Comparison of ENCODE assay signal across 17 cellular contexts in the genomic region with DNA sequence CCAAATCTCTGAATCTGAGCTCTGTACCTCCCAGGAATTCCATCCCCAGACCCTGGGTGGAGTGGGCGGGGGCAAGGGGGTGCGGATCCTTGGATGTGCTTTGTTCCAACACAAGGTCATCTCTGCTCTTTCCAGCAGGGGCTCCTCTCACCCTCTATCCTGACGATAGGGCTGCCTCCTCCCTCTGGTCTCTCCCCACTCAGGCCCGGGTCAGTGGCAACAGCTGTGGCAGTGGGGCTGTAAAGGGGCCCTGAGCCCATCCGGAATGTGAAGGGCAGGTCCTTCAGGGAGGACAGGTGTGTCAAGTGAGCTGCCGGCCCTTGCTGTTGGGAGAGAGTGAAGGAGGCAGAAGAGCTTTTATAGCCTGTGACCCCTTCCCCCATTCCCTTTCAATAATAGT.
A peak's percentile ranks its signal among the peaks of the same experiment; 100 is the strongest.
DNase-seq lines count a peak whose midpoint lies in the region; ATAC-seq, FAIRE-seq and TF ChIP-seq lines count a peak whose summit lies in the region.
"Had no signal": no experiment of that assay in that cellular context is flagged by ENCODE, and none has a peak within 500 bp of the region (broad histone marks: within the 10 kb centered on the region; RNA-seq: fewer than 3 reads in every experiment).

No MANE protein-coding gene starts in this region.

- H2BK12ac ChIP-seq in neuronal stem cell (ENCODE audit: low read length) = no peak overlapping the region

- intact Hi-C loops in kidney (cut with DNase I) = no loop called here

- H2AK5ac ChIP-seq in neuronal stem cell (ENCODE audit: low read depth, low read length) = no peak overlapping the region

- TF ChIP-seq CTCF in kidney (IDR thresholded peaks at IDR 0.05; ENCODE audit: borderline replicate concordance, extremely low read depth, insufficient read depth) = no peak

- no peak for FAIRE-seq in kidney (lab: Jason Lieb, UNC)
- FAIRE-seq: D721Med, GM12878, GM18507, H54 had no signal

- no peak overlapping the region for H3K4ac ChIP-seq in neuronal stem cell (ENCODE audit: low read length)

- H3K4me3 ChIP-seq in kidney (ENCODE audit: low read length in 2 of 2) (no peak overlapping the region), neuronal stem cell (ENCODE audit: low read length in 2 of 2) (no peak overlapping the region)
- H3K4me3 ChIP-seq: GM12878, GM23248 had no signal

- H3K9me3 ChIP-seq in kidney (ENCODE audit: control insufficient read depth in 1 of 2, low read length in 2 of 2) (no peaks in the 10 kb centered on the region), neuronal stem cell (replicated peaks in 1 of 2; ENCODE audit: control insufficient read depth in 2 of 2, insufficient read depth in 1 of 2, low read depth in 1 of 2, low read length in 2 of 2) (no peaks in the 10 kb centered on the region)

- no peak overlapping the region for H3K27ac ChIP-seq in kidney (ENCODE audit: low read depth in 2 of 2, low read length in 2 of 2)
- H3K27ac ChIP-seq in neuronal stem cell (replicated peaks; ENCODE audit: low read length) = no peak overlapping the region
- H3K27ac ChIP-seq: 22Rv1, GM23248 had no signal

- no CpG with 5 or more reads among the region's 6 CpGs for WGBS in neuronal stem cell (ENCODE audit: extremely low coverage in 2 of 2, insufficient read length in 2 of 2, insufficient replicate concordance in 1 of 2), 2 donors

- no peak overlapping the region for H4K91ac ChIP-seq in neuronal stem cell (ENCODE audit: low read depth, low read length, poor library complexity)

- H2BK5ac ChIP-seq in neuronal stem cell (ENCODE audit: low read length) = no peak overlapping the region

- H3K23ac ChIP-seq in neuronal stem cell (ENCODE audit: low read depth, low read length, poor library complexity) = no peak overlapping the region

- no peak overlapping the region for H3K9ac ChIP-seq in kidney (ENCODE audit: low read length in 2 of 2)
- H3K9ac ChIP-seq in neuronal stem cell (ENCODE audit: low read depth, low read length, poor library complexity) = no peak overlapping the region
- H3K9ac ChIP-seq: GM23248 had no signal

- no peaks in the 10 kb centered on the region for H3K36me3 ChIP-seq in kidney (ENCODE audit: control insufficient read depth in 1 of 2, insufficient read depth in 2 of 2, low read length in 2 of 2)
- no peaks in the 10 kb centered on the region for H3K36me3 ChIP-seq in neuronal stem cell (replicated peaks in 1 of 2; ENCODE audit: control insufficient read depth in 2 of 2, insufficient read depth in 2 of 2, low read length in 2 of 2)

- H2BK15ac ChIP-seq in neuronal stem cell (ENCODE audit: low read length) = no peak overlapping the region

- peaks cover 0 to 7% (median 2%) of the 10 kb centered on the region in 3 experiments for H3K27me3 ChIP-seq in neuronal stem cell (ENCODE audit: control insufficient read depth in 3 of 3, insufficient read depth in 3 of 3, low read depth in 1 of 3, low read length in 3 of 3)

- H3K4me1 ChIP-seq in kidney (ENCODE audit: control insufficient read depth in 1 of 2, insufficient read depth in 1 of 2, low read depth in 1 of 2, low read length in 2 of 2) (peaks cover 0 to 2% of the 10 kb centered on the region in 2 donors), neuronal stem cell (ENCODE audit: control insufficient read depth in 2 of 2, insufficient read depth in 1 of 2, low read depth in 1 of 2, low read length in 2 of 2) (peaks cover 7 to 14% of the 10 kb centered on the region in 2 donors)

- no peaks in the 10 kb centered on the region for H3K79me1 ChIP-seq in neuronal stem cell (ENCODE audit: low read depth, low read length)

- ATAC-seq in HG03025 (IDR thresholded peaks at IDR 0.05; ENCODE audit: low FRiP score, unreplicated experiment) = no peak
- ATAC-seq: CD8-positive, alpha-beta T cell; GM12878; HCT116 had no signal

- no peak overlapping the region for H2AFZ ChIP-seq in neuronal stem cell (ENCODE audit: low read length)
- H2AFZ ChIP-seq: GM23248 had no signal

- no peak overlapping the region for H4K8ac ChIP-seq in neuronal stem cell (ENCODE audit: low read depth, low read length)

- H3K18ac ChIP-seq in neuronal stem cell (ENCODE audit: low read length) = no peak overlapping the region

- peak overlapping the region; percentile 42 for H3K14ac ChIP-seq in neuronal stem cell (ENCODE audit: low read length)

- no peak overlapping the region for H3K4me2 ChIP-seq in neuronal stem cell (ENCODE audit: insufficient read depth, low read length, poor library complexity, severe bottlenecking)

- H2BK120ac ChIP-seq in neuronal stem cell (ENCODE audit: low read depth, low read length) = no peak overlapping the region

- peak; percentile 12 for DNase-seq in DMS 273 (lab: John Stamatoyannopoulos, UW; ENCODE audit: unreplicated experiment)
- DNase-seq in DMS 273 treated with DMSO at 0.1 percent for 48 hours (lab: John Stamatoyannopoulos, UW) = no peak
- DNase-seq in kidney = peak; percentile 52
- DNase-seq in neuronal stem cell (ENCODE audit: low spot score) = no peak
- no peak for DNase-seq in cerebellar cortex (ENCODE audit: low spot score)
- DNase-seq in nucleus accumbens (lab: John Stamatoyannopoulos, UW) = no peak
- DNase-seq: CD8-positive, alpha-beta T cell; COR-L47; DMS53 had no signal

Comparison
In these comparisons a context has a peak if more than half of its experiments do, and no peak if none do; other contexts are left out.
1. DNase-seq: peak in DMS 273 (single experiment) and kidney (single experiment); none in DMS 273 treated with DMSO at 0.1 percent for 48 hours (single experiment), neuronal stem cell (single experiment), cerebellar cortex (single experiment) and nucleus accumbens (0 of 56).